ENCODE assay signal across 10 cellular contexts in genomic region chr14:73424453-73424852, GRCh38. TPM values are rescaled to one million over a fixed set of nuclear protein-coding genes. Genes with fewer than 3 reads are reported as not detected.
DNase-seq lines count a peak whose midpoint lies in the region; ATAC-seq and TF ChIP-seq lines count a peak whose summit lies in the region.
"Had no signal": no experiment of that assay in that cellular context is flagged by ENCODE, and none has a peak within 500 bp of the region (broad histone marks: within the 10 kb centered on the region; RNA-seq: fewer than 3 reads in every experiment).

No MANE protein-coding gene starts in this region.

- in situ Hi-C loops in ACHN (cut with HindIII; ENCODE audit: low pct_ligation_motif_present, low pct_unique_long_range_greater_than_20kb, low sequenced_read_pairs), result no loop called here

- H3K9me2 ChIP-seq in OCI-LY1 (ENCODE audit: low read depth, low read length), result no peaks in the 10 kb centered on the region

- no peaks in the 10 kb centered on the region for H3K79me2 ChIP-seq in OCI-LY1 (ENCODE audit: insufficient read depth, low read length)

- H3K27ac ChIP-seq in OCI-LY1 (ENCODE audit: low read depth, low read length, poor library complexity, severe bottlenecking) (peak overlapping the region; percentile 42), thyroid gland (peak overlapping the region in 1 of 3 donors; percentile 4)

- no peak overlapping the region for H2AFZ ChIP-seq in OCI-LY1 (ENCODE audit: low read length)

- H3K9me3 ChIP-seq in OCI-LY1 (ENCODE audit: low read length) (no peaks in the 10 kb centered on the region), endocrine pancreas (ENCODE audit: control insufficient read depth, low read length) (no peaks in the 10 kb centered on the region), thyroid gland (no peaks in the 10 kb centered on the region)

- H3K27me3 Mint-ChIP-seq in nephron progenitor cell (ENCODE audit: low read depth, poor library complexity), result peaks cover 3% of the 10 kb centered on the region

- intact Hi-C loops in thyroid gland (cut with DNase I), result no loop called here

- no peak overlapping the region for H3K4me3 Mint-ChIP-seq in nephron progenitor cell

- H3F3A ChIP-seq in OCI-LY1 (ENCODE audit: insufficient read depth, low read length), result no peaks in the 10 kb centered on the region

- DNase-seq in GDM1 (lab: John Stamatoyannopoulos, UW) (peak; percentile 20), nephron progenitor cell (no peak), AG20443 (ENCODE audit: low spot score) (no peak), thyroid gland (no peak), ACHN (no peak)
- DNase-seq: NCI-H1417 treated with DMSO at 0.1 percent for 48 hours; NK-92 treated with Interleukin-12 subunit alpha and Interleukin-12 subunit beta, amount 100 ng/mL, for 24 hours had no signal

- ATAC-seq in GM21390 (IDR thresholded peaks at IDR 0.05; ENCODE audit: unreplicated experiment), result no peak

- TF ChIP-seq POLR2A in thyroid gland (IDR thresholded peaks at IDR 0.05), result no peak

- H3K9me3 Mint-ChIP-seq in nephron progenitor cell, result peaks cover 3% of the 10 kb centered on the region

- H3K9ac ChIP-seq in OCI-LY1 (ENCODE audit: low read length), result peak overlapping the region; percentile 19; the same call in 1 of the 2 replicates
- H3K9ac ChIP-seq in endocrine pancreas (ENCODE audit: control insufficient read depth, insufficient read depth, low read length), result no peak overlapping the region

- H3K4me3 ChIP-seq in OCI-LY1 (ENCODE audit: low read depth, low read length, poor library complexity, severe bottlenecking) (peak overlapping the region; percentile 10), endocrine pancreas (ENCODE audit: control insufficient read depth, insufficient read depth, low read length) (peak overlapping the region; percentile 8), thyroid gland (replicated peaks in 1 of 3) (no peak overlapping the region)

- H3K36me3 Mint-ChIP-seq in nephron progenitor cell (ENCODE audit: low read depth), result peaks cover 42% of the 10 kb centered on the region

- peaks cover 54% of the 10 kb centered on the region for H3K4me1 ChIP-seq in OCI-LY1 (ENCODE audit: insufficient read depth, low read length, severe bottlenecking)
- H3K4me1 ChIP-seq in endocrine pancreas (ENCODE audit: control insufficient read depth, insufficient read depth, low read length), result peaks cover 16% of the 10 kb centered on the region
- H3K4me1 ChIP-seq in thyroid gland, result peaks cover 20 to 32% of the 10 kb centered on the region in 2 donors

- peak overlapping the region; percentile 51 for H3K4me2 ChIP-seq in OCI-LY1 (ENCODE audit: low read length)

- peak overlapping the region; percentile 15 for H3K27ac Mint-ChIP-seq in nephron progenitor cell

- 48 to 61% methylated on average over 3 of the region's 3 CpGs for WGBS in thyroid gland, 2 donors

- H4K20me1 ChIP-seq in OCI-LY1 (ENCODE audit: insufficient read depth, low read length), result no peaks in the 10 kb centered on the region

- H3K27me3 ChIP-seq in OCI-LY1 (ENCODE audit: insufficient read depth, low read length) (no peaks in the 10 kb centered on the region), endocrine pancreas (ENCODE audit: control insufficient read depth, insufficient read depth, low read length) (no peaks in the 10 kb centered on the region), thyroid gland (no peaks in the 10 kb centered on the region)

- no peaks in the 10 kb centered on the region for H3K36me3 ChIP-seq in OCI-LY1 (ENCODE audit: insufficient read depth, low read length)
- H3K36me3 ChIP-seq in endocrine pancreas (ENCODE audit: control insufficient read depth, insufficient read depth, low read length), result no peaks in the 10 kb centered on the region
- no peaks in the 10 kb centered on the region for H3K36me3 ChIP-seq in thyroid gland

- H3K4me1 Mint-ChIP-seq in nephron progenitor cell, result peaks cover 14% of the 10 kb centered on the region

- no peak for TF ChIP-seq CTCF in OCI-LY1 (IDR thresholded peaks at IDR 0.05; ENCODE audit: low read length)
- TF ChIP-seq CTCF in nephron progenitor cell (IDR thresholded peaks at IDR 0.05), result no peak
- no peak for TF ChIP-seq CTCF in thyroid gland (IDR thresholded peaks at IDR 0.05)

RNA-seq across cellular contexts. Expression of gene NUMB, which starts 33.9 kb away (rescaled TPM):
- 100 to 1,000 TPM in 1 of 4 donors, 10 to 100 TPM in 3; 67.1 to 101 (median 86.7) TPM for total RNA-seq in thyroid gland

Comparison
In these comparisons a context has a peak if more than half of its experiments do, and no peak if none do; other contexts are left out.
1. H3K4me3 ChIP-seq: peak in OCI-LY1 (single experiment) and endocrine pancreas (single experiment); none in thyroid gland (0 of 3).